ENCODE assay signal across 18 cellular contexts in genomic region chr14:31582286-31582691, GRCh38. TPM values are rescaled to one million over a fixed set of nuclear protein-coding genes. Genes with fewer than 3 reads are reported as not detected.
DNase-seq lines count a peak whose midpoint lies in the region; ATAC-seq, FAIRE-seq and TF ChIP-seq lines count a peak whose summit lies in the region.
"Had no signal": no experiment of that assay in that cellular context is flagged by ENCODE, and none has a peak within 500 bp of the region (broad histone marks: within the 10 kb centered on the region; RNA-seq: fewer than 3 reads in every experiment).

No MANE protein-coding gene starts in this region.

- H3K27ac Mint-ChIP-seq in activated naive CD8-positive, alpha-beta T cell treated with anti-CD3 and anti-CD28 coated beads, Interleukin-2, amount 50 U/mL, for 24 hours = no peak overlapping the region
- H3K27ac Mint-ChIP-seq: activated CD4-positive, alpha-beta T cell treated with anti-CD3 and anti-CD28 coated beads, Interleukin-2, amount 10 ng/mL, durations not matched to agents 7 days and 5 days; activated T-helper 1 cell treated with anti-CD3 and anti-CD28 coated beads, Interleukin-12 subunit alpha, Interleukin-12 subunit beta, Interleukin-2, Interleukin-4 antibody, amounts not matched to agents 30 ng/mL and 10 ng/mL and 1 ng/mL, durations not matched to agents 14 hours and 24 hours and 36 hours; progenitor cell of endocrine pancreas; T-helper 17 cell had no signal

- H3K36me3 Mint-ChIP-seq in activated naive CD8-positive, alpha-beta T cell treated with anti-CD3 and anti-CD28 coated beads, Interleukin-2, amount 50 U/mL, for 24 hours (ENCODE audit: low read depth) = peaks cover 14% of the 10 kb centered on the region

- no peaks in the 10 kb centered on the region for H4K20me1 ChIP-seq in K562 (replicated peaks; ENCODE audit: control insufficient read depth, insufficient read depth, low read length)

- H3K36me3 ChIP-seq in HAP-1 (replicated peaks) (no peaks in the 10 kb centered on the region), K562 (ENCODE audit: control insufficient read depth, insufficient read depth, low read length) (no peaks in the 10 kb centered on the region), heart right ventricle (no peaks in the 10 kb centered on the region), gastrocnemius medialis (no peaks in the 10 kb centered on the region), thyroid gland (no peaks in the 10 kb centered on the region)
- H3K36me3 ChIP-seq: brain microvascular endothelial cell had no signal

- H3K27ac ChIP-seq in K562 (ENCODE audit: extremely low read depth, low read depth, low read length) (no peak overlapping the region), heart right ventricle (peak overlapping the region in 7 of 10 donors; percentile 15 to 54 (median 39)), gastrocnemius medialis (no peak overlapping the region), thyroid gland (no peak overlapping the region)
- H3K27ac ChIP-seq: brain microvascular endothelial cell had no signal

- no peaks in the 10 kb centered on the region for H3K27me3 Mint-ChIP-seq in activated naive CD8-positive, alpha-beta T cell treated with anti-CD3 and anti-CD28 coated beads, Interleukin-2, amount 50 U/mL, for 24 hours
- H3K27me3 Mint-ChIP-seq: activated CD4-positive, alpha-beta T cell treated with anti-CD3 and anti-CD28 coated beads, Interleukin-2, amount 10 ng/mL, durations not matched to agents 7 days and 5 days; progenitor cell of endocrine pancreas; T-helper 17 cell had no signal

- no TSS peak for BruUV-seq in K562 (replicated peaks; lab: Mats Ljungman, UMichigan)

- no peak overlapping the region for H3K4me3 Mint-ChIP-seq in activated naive CD8-positive, alpha-beta T cell treated with anti-CD3 and anti-CD28 coated beads, Interleukin-2, amount 50 U/mL, for 24 hours
- H3K4me3 Mint-ChIP-seq: activated CD4-positive, alpha-beta T cell treated with anti-CD3 and anti-CD28 coated beads, Interleukin-2, amount 10 ng/mL, durations not matched to agents 7 days and 5 days; activated T-helper 1 cell treated with anti-CD3 and anti-CD28 coated beads, Interleukin-12 subunit alpha, Interleukin-12 subunit beta, Interleukin-2, Interleukin-4 antibody, amounts not matched to agents 30 ng/mL and 10 ng/mL and 1 ng/mL, durations not matched to agents 14 hours and 24 hours and 36 hours; mesothelial cell of epicardium; T-helper 17 cell had no signal

- H3K4me1 Mint-ChIP-seq in activated naive CD8-positive, alpha-beta T cell treated with anti-CD3 and anti-CD28 coated beads, Interleukin-2, amount 50 U/mL, for 24 hours = no peaks in the 10 kb centered on the region

- H3K27me3 ChIP-seq in HAP-1 (ENCODE audit: low read depth) (no peaks in the 10 kb centered on the region), K562 (ENCODE audit: control insufficient read depth in 2 of 2, insufficient read depth in 2 of 2, low read length in 2 of 2) (no peaks in the 10 kb centered on the region), heart right ventricle (no peaks in the 10 kb centered on the region), gastrocnemius medialis (no peaks in the 10 kb centered on the region), thyroid gland (no peaks in the 10 kb centered on the region)
- H3K27me3 ChIP-seq: brain microvascular endothelial cell had no signal

- TF ChIP-seq CTCF in K562 (IDR thresholded peaks at IDR 0.05 in 2 of 3, conservative IDR thresholded peaks at IDR 0.05 in 1 of 3; ENCODE audit: insufficient read depth in 2 of 3, low read depth in 1 of 3, low read length in 3 of 3) (no peak), heart right ventricle (IDR thresholded peaks at IDR 0.05) (no peak), gastrocnemius medialis (IDR thresholded peaks at IDR 0.05 in 4 of 5, conservative IDR thresholded peaks at IDR 0.05 in 1 of 5) (no peak), GM10248 (IDR thresholded peaks at IDR 0.05; ENCODE audit: control extremely low read depth, extremely low read depth, low read depth, missing control alignments) (no peak), thyroid gland (IDR thresholded peaks at IDR 0.05) (no peak)

- no peak for FAIRE-seq in K562 (lab: Jason Lieb, UNC)
- FAIRE-seq: RCC 7860 had no signal

- H3K4me2 ChIP-seq in K562 (ENCODE audit: insufficient read depth, low read length) = no peak overlapping the region

- CTCF ChIA-PET in K562 (lab: Yijun Ruan, JAX; ENCODE audit: low intra/inter-chr PET ratio) (no interaction called here), GM10248 (lab: Yijun Ruan, JAX) (no interaction called here)

- TF ChIP-seq RAD21 in K562 (CRISPR knock-in tag; conservative IDR thresholded peaks at IDR 0.05 in 1 of 2, IDR thresholded peaks at IDR 0.05 in 1 of 2) = no peak

- intact Hi-C loops in K562 (cut with micrococcal nuclease) (no loop called here), heart right ventricle (cut with DNase I) (no loop called here), gastrocnemius medialis (cut with DNase I; ENCODE audit: low total_unique reads) (no loop called here), thyroid gland (cut with DNase I) (no loop called here)

- peaks cover 18% of the 10 kb centered on the region for H3K4me1 ChIP-seq in HAP-1
- H3K4me1 ChIP-seq in K562 (replicated peaks in 1 of 2; ENCODE audit: control insufficient read depth in 2 of 2, insufficient read depth in 2 of 2, low read length in 2 of 2) = no peaks in the 10 kb centered on the region
- peaks cover 0 to 62% (median 36%) of the 10 kb centered on the region in 9 donors for H3K4me1 ChIP-seq in heart right ventricle
- H3K4me1 ChIP-seq in gastrocnemius medialis = peaks cover 20 to 29% of the 10 kb centered on the region in 2 donors
- H3K4me1 ChIP-seq in thyroid gland = no peaks in the 10 kb centered on the region

- in situ Hi-C loops in HAP-1 (cut with MboI; ENCODE audit: low sequenced_read_pairs) (no loop called here), K562 (cut with MboI) (no loop called here), gastrocnemius medialis (cut with MboI; ENCODE audit: low sequenced_read_pairs in 4 of 4) (no loop called here)

- POLR2A ChIA-PET in K562 (lab: Yijun Ruan, JAX) = no interaction called here
- POLR2A ChIA-PET in GM10248 (lab: Yijun Ruan, JAX) = no interaction called here

- TF ChIP-seq POLR2A in K562 (conservative IDR thresholded peaks at IDR 0.05) = no peak
- TF ChIP-seq POLR2A in gastrocnemius medialis (IDR thresholded peaks at IDR 0.05) = no peak
- TF ChIP-seq POLR2A in thyroid gland (IDR thresholded peaks at IDR 0.05) = no peak

- no peaks in the 10 kb centered on the region for H3K9me1 ChIP-seq in K562 (ENCODE audit: control insufficient read depth, insufficient read depth, low read length)

- ATAC-seq in K562 (no peak), heart right ventricle (peak in 7 of 8 donors; percentile 57 to 77 (median 71)), gastrocnemius medialis (peak; percentile 30 to 60), HG02610 (IDR thresholded peaks at IDR 0.05; ENCODE audit: unreplicated experiment) (no peak)
- no peak for ATAC-seq in activated naive CD8-positive, alpha-beta T cell treated with anti-CD3 and anti-CD28 coated beads, Interleukin-2, amount 50 U/mL, for 24 hours
- ATAC-seq: stimulated activated naive CD8-positive, alpha-beta T cell treated with anti-CD3 and anti-CD28 coated beads, Interleukin-15, Interleukin-2, amounts not matched to agents 100 U/mL and 50 U/mL, for 24 hours; T-helper 17 cell had no signal

- TF ChIP-seq EP300 in K562 (IDR thresholded peaks at IDR 0.05; ENCODE audit: low read length) = no peak

- DNase-seq in HAP-1 (ENCODE audit: low spot score in 2 of 2) (peak; percentile 33 to 71), K562 (ENCODE audit: extremely low read depth in 1 of 4, low spot score in 3 of 4) (no peak), heart right ventricle (peak in 1 of 2 donors; percentile 55), gastrocnemius medialis (no peak), GM10248 (ENCODE audit: extremely low spot score) (no peak), thyroid gland (no peak)
- DNase-seq in activated naive CD8-positive, alpha-beta T cell treated with anti-CD3 and anti-CD28 coated beads, Interleukin-2, amount 50 U/mL, for 24 hours = no peak
- DNase-seq: activated CD4-positive, alpha-beta T cell treated with anti-CD3 and anti-CD28 coated beads, Interleukin-2, amount 10 ng/mL, durations not matched to agents 7 days and 5 days; brain microvascular endothelial cell; EL; NCI-H1092 treated with DMSO at 0.1 percent for 48 hours; stimulated activated naive CD8-positive, alpha-beta T cell treated with anti-CD3 and anti-CD28 coated beads, Interleukin-15, Interleukin-2, amounts not matched to agents 100 U/mL and 50 U/mL, for 24 hours; T-helper 17 cell had no signal

- H3K4me3 ChIP-seq in HAP-1 (no peak overlapping the region), K562 (no peak overlapping the region), heart right ventricle (no peak overlapping the region), gastrocnemius medialis (no peak overlapping the region), thyroid gland (replicated peaks in 1 of 3) (no peak overlapping the region)

- H3K9me3 Mint-ChIP-seq in activated naive CD8-positive, alpha-beta T cell treated with anti-CD3 and anti-CD28 coated beads, Interleukin-2, amount 50 U/mL, for 24 hours = no peaks in the 10 kb centered on the region
- H3K9me3 Mint-ChIP-seq: activated CD4-positive, alpha-beta T cell treated with anti-CD3 and anti-CD28 coated beads, Interleukin-2, amount 10 ng/mL, durations not matched to agents 7 days and 5 days; activated T-helper 1 cell treated with anti-CD3 and anti-CD28 coated beads, Interleukin-12 subunit alpha, Interleukin-12 subunit beta, Interleukin-2, Interleukin-4 antibody, amounts not matched to agents 30 ng/mL and 10 ng/mL and 1 ng/mL, durations not matched to agents 14 hours and 24 hours and 36 hours had no signal

- no peak overlapping the region for H2AFZ ChIP-seq in K562 (ENCODE audit: low read depth, low read length)

- 100% methylated on average over 1 of the region's 1 CpG for WGBS in K562 (ENCODE audit: insufficient coverage, low coverage, missing lambda C conversion rate)
- WGBS in heart right ventricle, 2 donors = 39 to 53% methylated on average over 1 of the region's 1 CpG
- WGBS in thyroid gland, 2 donors = 57 to 69% methylated on average over 1 of the region's 1 CpG

- no peaks in the 10 kb centered on the region for H3K79me2 ChIP-seq in K562 (ENCODE audit: control insufficient read depth, insufficient read depth, low read length)

- no peak overlapping the region for H3K9ac ChIP-seq in K562 (ENCODE audit: insufficient read depth in 1 of 2, low read depth in 2 of 2, low read length in 2 of 2)

- no peaks in the 10 kb centered on the region for H3K9me3 ChIP-seq in HAP-1
- H3K9me3 ChIP-seq in K562 (replicated peaks; ENCODE audit: control insufficient read depth, insufficient read depth, low read depth, low read length) = no peaks in the 10 kb centered on the region
- no peaks in the 10 kb centered on the region for H3K9me3 ChIP-seq in heart right ventricle
- H3K9me3 ChIP-seq in gastrocnemius medialis = no peaks in the 10 kb centered on the region
- H3K9me3 ChIP-seq in thyroid gland = no peaks in the 10 kb centered on the region

RNA-seq across cellular contexts. Expression of gene NUBPL, which starts 21.1 kb away (rescaled TPM):
- 14.5 and 26.8 TPM in 2 replicates for total RNA-seq in K562 (2011; cell fraction: chromatin; rRNA removed; ENCODE audit: low replicate concordance)
- 7.5 and 8.6 TPM in 2 replicates for total RNA-seq in K562 (2011; cell fraction: nucleolus; rRNA removed)
- total RNA-seq in K562 (2011; cell fraction: nucleoplasm; rRNA removed) = 12.7 and 16.0 TPM in 2 replicates
- total RNA-seq in K562 (2014; rRNA removed) (4.5 and 5.4 TPM in 2 replicates), K562 (2014; rRNA removed; fragmentation: Illumina TruSeq; extraction: Trizol) (8.7 and 9.6 TPM in 2 replicates), K562 (2015; rRNA removed; fragmentation: Illumina TruSeq; extraction: Trizol) (6.5 and 7.8 TPM in 2 replicates), K562 (2021) (5.5 and 6.6 TPM in 2 replicates), heart right ventricle (10 to 100 TPM; 19.3 to 32.0 (median 24.7) TPM), gastrocnemius medialis (10 to 100 TPM in 1 of 4 donors, 1 to 10 TPM in 3; 4.5 to 12.3 (median 7.7) TPM), thyroid gland (10 to 100 TPM; 12.0 to 27.1 (median 14.2) TPM)
- polyA plus RNA-seq in K562 (2011; rRNA removed) (5.9 and 7.7 TPM in 2 replicates), K562 (2014; fragmentation: Illumina TruSeq; extraction: Trizol) (4.8 and 5.8 TPM in 2 replicates), K562 (2014; fragmentation: Nextera tagmentation; extraction: Ambion mirVana) (1 to 10 TPM; 3.2 to 3.6 TPM), K562 (2014; rRNA removed) (4.7 and 6.1 TPM in 2 replicates), heart right ventricle (1 to 10 TPM; 4.0 to 5.3 TPM)
- 1.5 and 3.4 TPM in 2 replicates for polyA plus RNA-seq in K562 (2011; cell fraction: cytosol; rRNA removed)
- polyA plus RNA-seq in K562 (2011; cell fraction: nucleus; rRNA removed) = 2.1 TPM in 2 replicates
- polyA plus RNA-seq in K562 (2012) = 3.7 and 4.3 TPM in 2 replicates
- polyA minus RNA-seq in K562 (2011; rRNA and poly(A)+ RNA removed) = 10.0 and 15.6 TPM in 2 replicates
- 1.9 and 4.0 TPM in 2 replicates for polyA minus RNA-seq in K562 (2011; cell fraction: cytosol; rRNA and poly(A)+ RNA removed)
- polyA minus RNA-seq in K562 (2011; cell fraction: nucleus; rRNA and poly(A)+ RNA removed) = 8.3 and 16.9 TPM in 2 replicates

Comparison
In these comparisons a context has a peak if more than half of its experiments do, and no peak if none do; other contexts are left out.
1. DNase-seq: peak in HAP-1 (2 of 2); none in K562 (0 of 4), gastrocnemius medialis (0 of 2), GM10248 (single experiment), thyroid gland (0 of 2) and activated naive CD8-positive, alpha-beta T cell treated with anti-CD3 and anti-CD28 coated beads, Interleukin-2, amount 50 U/mL, for 24 hours (single experiment).
2. ATAC-seq: peak in heart right ventricle (7 of 8) and gastrocnemius medialis (2 of 2); none in K562 (single experiment), HG02610 (single experiment) and activated naive CD8-positive, alpha-beta T cell treated with anti-CD3 and anti-CD28 coated beads, Interleukin-2, amount 50 U/mL, for 24 hours (single experiment).
3. H3K27ac ChIP-seq: peak in heart right ventricle (7 of 10); none in K562 (single experiment), gastrocnemius medialis (0 of 4) and thyroid gland (0 of 3).